In genomic region chr5:74476197-74477081, GRCh38 we compare ENCODE assay signal across 16 cellular contexts.
"Had no signal": no experiment of that assay in that cellular context is flagged by ENCODE, and none has a peak within 500 bp of the region (broad histone marks: within the 10 kb centered on the region; RNA-seq: fewer than 3 reads in every experiment).

No MANE protein-coding gene starts in this region.

- H3K27ac ChIP-seq: coronary artery, hepatocyte, prostate gland, spleen, transverse colon had no signal

- ATAC-seq: activated CD8-positive, alpha-beta T cell treated with anti-CD3 and anti-CD28 coated beads for 36 hours; left ventricle myocardium superior; sciatic nerve; stimulated activated memory B cell treated with anti-CD40 and anti-IgM and Interleukin-4, amounts not matched to agents 10 μg/mL and 1 μg/mL and 100 μg/mL, for 72 hours had no signal

- H3K27me3 ChIP-seq: hepatocyte, transverse colon had no signal

- H3K4me3 Mint-ChIP-seq: activated CD8-positive, alpha-beta T cell treated with anti-CD3 and anti-CD28 coated beads for 36 hours; activated naive CD4-positive, alpha-beta T cell treated with anti-CD3 and anti-CD28 coated beads for 36 hours; activated T-helper 1 cell treated with anti-CD3 and anti-CD28 coated beads, Interleukin-12 subunit alpha, Interleukin-12 subunit beta, Interleukin-2, Interleukin-4 antibody, amounts not matched to agents 30 ng/mL and 10 ng/mL and 1 ng/mL, durations not matched to agents 14 hours and 24 hours and 36 hours; stimulated activated memory B cell treated with anti-CD40 and anti-IgM and Interleukin-4, amounts not matched to agents 10 μg/mL and 1 μg/mL and 100 μg/mL, for 72 hours had no signal

- H3K4me3 ChIP-seq: coronary artery, hepatocyte, prostate gland, spleen, transverse colon had no signal

- H3K27ac Mint-ChIP-seq: activated CD8-positive, alpha-beta T cell treated with anti-CD3 and anti-CD28 coated beads for 36 hours; activated naive CD4-positive, alpha-beta T cell treated with anti-CD3 and anti-CD28 coated beads for 36 hours; activated T-helper 1 cell treated with anti-CD3 and anti-CD28 coated beads, Interleukin-12 subunit alpha, Interleukin-12 subunit beta, Interleukin-2, Interleukin-4 antibody, amounts not matched to agents 30 ng/mL and 10 ng/mL and 1 ng/mL, durations not matched to agents 14 hours and 24 hours and 36 hours; stimulated activated memory B cell treated with anti-CD40 and anti-IgM and Interleukin-4, amounts not matched to agents 10 μg/mL and 1 μg/mL and 100 μg/mL, for 72 hours had no signal

- H3K36me3 Mint-ChIP-seq: stimulated activated memory B cell treated with anti-CD40 and anti-IgM and Interleukin-4, amounts not matched to agents 10 μg/mL and 1 μg/mL and 100 μg/mL, for 72 hours had no signal

- H3K9me3 ChIP-seq: prostate gland, spleen, transverse colon had no signal

- H3K79me2 ChIP-seq: hepatocyte had no signal

- H3K4me2 ChIP-seq: hepatocyte had no signal

- H2AFZ ChIP-seq: hepatocyte had no signal

- H3K4me1 ChIP-seq: prostate gland, spleen, transverse colon had no signal

- H3K9me3 Mint-ChIP-seq: activated CD8-positive, alpha-beta T cell treated with anti-CD3 and anti-CD28 coated beads for 36 hours; activated naive CD4-positive, alpha-beta T cell treated with anti-CD3 and anti-CD28 coated beads for 36 hours; activated T-helper 1 cell treated with anti-CD3 and anti-CD28 coated beads, Interleukin-12 subunit alpha, Interleukin-12 subunit beta, Interleukin-2, Interleukin-4 antibody, amounts not matched to agents 30 ng/mL and 10 ng/mL and 1 ng/mL, durations not matched to agents 14 hours and 24 hours and 36 hours; stimulated activated memory B cell treated with anti-CD40 and anti-IgM and Interleukin-4, amounts not matched to agents 10 μg/mL and 1 μg/mL and 100 μg/mL, for 72 hours had no signal

- H3K36me3 ChIP-seq: prostate gland, spleen, transverse colon had no signal

- DNase-seq: activated CD8-positive, alpha-beta memory T cell treated with anti-CD3 and anti-CD28 coated beads, Interleukin-2, amount 50 U/mL, for 48 hours; activated CD8-positive, alpha-beta T cell treated with anti-CD3 and anti-CD28 coated beads for 36 hours; activated naive CD4-positive, alpha-beta T cell treated with anti-CD3 and anti-CD28 coated beads for 36 hours; effector CD8-positive, alpha-beta T cell; kidney; left ventricle myocardium superior; mesendoderm; spleen; stimulated activated CD4-positive, alpha-beta T cell treated with anti-CD3 and anti-CD28 coated beads, Interleukin-1b, Interleukin-23, amount 100 ng/mL, for 48 hours; transverse colon had no signal
